In the genomic region with DNA sequence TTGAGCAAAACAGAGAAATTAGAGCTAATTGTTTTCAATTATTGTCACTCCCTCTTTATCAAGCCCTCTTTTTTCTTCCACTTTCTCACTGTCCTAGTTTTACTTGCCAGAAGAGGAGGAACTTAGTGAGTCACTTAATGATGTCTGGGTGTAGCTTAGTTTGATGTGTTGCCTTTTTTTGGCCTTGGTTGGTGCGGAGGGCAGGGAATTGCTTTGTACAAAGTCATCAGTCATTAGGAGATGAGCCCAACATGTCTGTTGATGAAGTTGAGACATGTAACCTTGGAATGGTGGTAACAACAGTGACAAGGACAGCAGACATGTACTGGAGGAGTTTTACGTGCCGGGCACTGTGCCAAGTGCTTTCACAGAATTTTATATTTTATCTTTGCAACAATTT, we compare ENCODE assay signal across 18 cellular contexts.
"Had no signal": no experiment of that assay in that cellular context is flagged by ENCODE, and none has a peak within 500 bp of the region (broad histone marks: within the 10 kb centered on the region; RNA-seq: fewer than 3 reads in every experiment).

No MANE protein-coding gene starts in this region.

- H3K9me3 ChIP-seq: colonic mucosa, sigmoid colon, spleen, thoracic aorta, upper lobe of right lung had no signal

- H3K9me3 Mint-ChIP-seq: activated CD4-positive, alpha-beta memory T cell treated with anti-CD3 and anti-CD28 coated beads, Interleukin-2, amount 10 ng/mL, durations not matched to agents 7 days and 5 days; endodermal cell; stimulated activated memory B cell treated with anti-CD40 and anti-IgM and Interleukin-4, amounts not matched to agents 10 μg/mL and 1 μg/mL and 100 μg/mL, for 72 hours; WTC11 had no signal

- H3K4me3 ChIP-seq: colonic mucosa, sigmoid colon, spleen, thoracic aorta, upper lobe of right lung had no signal

- H3K4me1 ChIP-seq: colonic mucosa, sigmoid colon, spleen, upper lobe of right lung had no signal

- H3K27ac ChIP-seq: colonic mucosa, sigmoid colon, spleen, thoracic aorta, upper lobe of right lung had no signal

- H3K36me3 ChIP-seq: colonic mucosa, sigmoid colon, spleen, thoracic aorta, upper lobe of right lung had no signal

- H3K27ac Mint-ChIP-seq: activated CD4-positive, alpha-beta memory T cell treated with anti-CD3 and anti-CD28 coated beads, Interleukin-2, amount 10 ng/mL, durations not matched to agents 7 days and 5 days; activated CD4-positive, alpha-beta T cell treated with anti-CD3 and anti-CD28 coated beads for 36 hours; activated CD8-positive, alpha-beta memory T cell treated with anti-CD3 and anti-CD28 coated beads, Interleukin-2, amount 10 ng/mL, durations not matched to agents 7 days and 5 days; activated naive CD8-positive, alpha-beta T cell; endodermal cell; immature natural killer cell; natural killer cell; stimulated activated memory B cell treated with anti-CD40 and anti-IgM and Interleukin-4, amounts not matched to agents 10 μg/mL and 1 μg/mL and 100 μg/mL, for 72 hours; WTC11 had no signal

- H3K4me1 Mint-ChIP-seq: activated CD4-positive, alpha-beta memory T cell treated with anti-CD3 and anti-CD28 coated beads, Interleukin-2, amount 10 ng/mL, durations not matched to agents 7 days and 5 days; activated CD4-positive, alpha-beta T cell treated with anti-CD3 and anti-CD28 coated beads for 36 hours; activated CD8-positive, alpha-beta memory T cell treated with anti-CD3 and anti-CD28 coated beads, Interleukin-2, amount 10 ng/mL, durations not matched to agents 7 days and 5 days; central memory CD8-positive, alpha-beta T cell; endodermal cell; immature natural killer cell; natural killer cell; stimulated activated memory B cell treated with anti-CD40 and anti-IgM and Interleukin-4, amounts not matched to agents 10 μg/mL and 1 μg/mL and 100 μg/mL, for 72 hours; WTC11 had no signal

- H3K36me3 Mint-ChIP-seq: activated CD8-positive, alpha-beta memory T cell treated with anti-CD3 and anti-CD28 coated beads, Interleukin-2, amount 10 ng/mL, durations not matched to agents 7 days and 5 days; activated naive CD8-positive, alpha-beta T cell; immature natural killer cell; natural killer cell; stimulated activated memory B cell treated with anti-CD40 and anti-IgM and Interleukin-4, amounts not matched to agents 10 μg/mL and 1 μg/mL and 100 μg/mL, for 72 hours; WTC11 had no signal

- H3K27me3 Mint-ChIP-seq: activated CD4-positive, alpha-beta memory T cell treated with anti-CD3 and anti-CD28 coated beads, Interleukin-2, amount 10 ng/mL, durations not matched to agents 7 days and 5 days; activated CD4-positive, alpha-beta T cell treated with anti-CD3 and anti-CD28 coated beads for 36 hours; activated CD8-positive, alpha-beta memory T cell treated with anti-CD3 and anti-CD28 coated beads, Interleukin-2, amount 10 ng/mL, durations not matched to agents 7 days and 5 days; activated naive CD8-positive, alpha-beta T cell; central memory CD8-positive, alpha-beta T cell; stimulated activated memory B cell treated with anti-CD40 and anti-IgM and Interleukin-4, amounts not matched to agents 10 μg/mL and 1 μg/mL and 100 μg/mL, for 72 hours had no signal

- H3K27me3 ChIP-seq: colonic mucosa, sigmoid colon, spleen, upper lobe of right lung had no signal

- ATAC-seq: activated CD4-positive, alpha-beta T cell treated with anti-CD3 and anti-CD28 coated beads for 36 hours; activated CD8-positive, alpha-beta memory T cell treated with anti-CD3 and anti-CD28 coated beads, Interleukin-2, amount 10 ng/mL, durations not matched to agents 7 days and 5 days; natural killer cell; stimulated activated memory B cell treated with anti-CD40 and anti-IgM and Interleukin-4, amounts not matched to agents 10 μg/mL and 1 μg/mL and 100 μg/mL, for 72 hours; upper lobe of right lung; WTC11 had no signal

- DNase-seq: activated CD4-positive, alpha-beta memory T cell treated with anti-CD3 and anti-CD28 coated beads, Interleukin-2, amount 10 ng/mL, durations not matched to agents 7 days and 5 days; activated CD4-positive, alpha-beta T cell treated with anti-CD3 and anti-CD28 coated beads for 36 hours; activated CD8-positive, alpha-beta memory T cell treated with anti-CD3 and anti-CD28 coated beads, Interleukin-2, amount 10 ng/mL, durations not matched to agents 7 days and 5 days; amygdala; colonic mucosa; endodermal cell; erythroblast; immature natural killer cell; natural killer cell; sigmoid colon; spleen; stimulated activated CD4-positive, alpha-beta T cell treated with anti-CD3 and anti-CD28 coated beads, Interleukin-4, amount 100 ng/mL, for 4 hours; upper lobe of right lung had no signal

- H3K4me3 Mint-ChIP-seq: activated CD4-positive, alpha-beta memory T cell treated with anti-CD3 and anti-CD28 coated beads, Interleukin-2, amount 10 ng/mL, durations not matched to agents 7 days and 5 days; activated CD4-positive, alpha-beta T cell treated with anti-CD3 and anti-CD28 coated beads for 36 hours; activated CD8-positive, alpha-beta memory T cell treated with anti-CD3 and anti-CD28 coated beads, Interleukin-2, amount 10 ng/mL, durations not matched to agents 7 days and 5 days; activated naive CD8-positive, alpha-beta T cell; central memory CD8-positive, alpha-beta T cell; endodermal cell; immature natural killer cell; natural killer cell; stimulated activated memory B cell treated with anti-CD40 and anti-IgM and Interleukin-4, amounts not matched to agents 10 μg/mL and 1 μg/mL and 100 μg/mL, for 72 hours; WTC11 had no signal
